1 cellular context compared by ENCODE assay signal in genomic region chr17:41548844-41549595, GRCh38.
A peak's percentile ranks its signal among the peaks of the same experiment; 100 is the strongest.
TF ChIP-seq lines count a peak whose summit lies in the region.

No MANE protein-coding gene starts in this region.

TF ChIP-seq in K562, 482 proteins besides CTCF, POLR2A, EP300 and RAD21 (continued from another document and continues in another):
- TF ChIP-seq, protein P1, sequence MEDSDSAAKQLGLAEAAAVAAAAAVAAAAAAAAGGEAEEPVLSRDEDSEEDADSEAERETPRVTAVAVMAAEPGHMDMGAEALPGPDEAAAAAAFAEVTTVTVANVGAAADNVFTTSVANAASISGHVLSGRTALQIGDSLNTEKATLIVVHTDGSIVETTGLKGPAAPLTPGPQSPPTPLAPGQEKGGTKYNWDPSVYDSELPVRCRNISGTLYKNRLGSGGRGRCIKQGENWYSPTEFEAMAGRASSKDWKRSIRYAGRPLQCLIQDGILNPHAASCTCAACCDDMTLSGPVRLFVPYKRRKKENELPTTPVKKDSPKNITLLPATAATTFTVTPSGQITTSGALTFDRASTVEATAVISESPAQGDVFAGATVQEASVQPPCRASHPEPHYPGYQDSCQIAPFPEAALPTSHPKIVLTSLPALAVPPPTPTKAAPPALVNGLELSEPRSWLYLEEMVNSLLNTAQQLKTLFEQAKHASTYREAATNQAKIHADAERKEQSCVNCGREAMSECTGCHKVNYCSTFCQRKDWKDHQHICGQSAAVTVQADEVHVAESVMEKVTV (CRISPR knock-in tag; IDR thresholded peaks at IDR 0.05) = peak; percentile 77
- TF ChIP-seq MYBL2 (IDR thresholded peaks at IDR 0.05; ENCODE audit: low read depth) (no peak), MYBL2 (CRISPR knock-in tag; IDR thresholded peaks at IDR 0.05; ENCODE audit: borderline replicate concordance) (no peak), POLR3A (IDR thresholded peaks at IDR 0.05; ENCODE audit: borderline replicate concordance, extremely low read depth, insufficient read depth, insufficient read length) (no peak), PHF20 (IDR thresholded peaks at IDR 0.05; ENCODE audit: partially characterized antibody) (no peak), ZNF324 (CRISPR knock-in tag; IDR thresholded peaks at IDR 0.05) (no peak), PREB (CRISPR knock-in tag; IDR thresholded peaks at IDR 0.05) (no peak; the same call in 1 of the 2 replicates), ZBED1 (IDR thresholded peaks at IDR 0.05) (no peak), TCF7 (IDR thresholded peaks at IDR 0.05; ENCODE audit: borderline replicate concordance) (no peak), PHF21A (IDR thresholded peaks at IDR 0.05; ENCODE audit: borderline replicate concordance, low read depth) (no peak), HEY1 (CRISPR knock-in tag; IDR thresholded peaks at IDR 0.05; ENCODE audit: borderline replicate concordance) (no peak), ZNF280B (CRISPR knock-in tag; IDR thresholded peaks at IDR 0.05) (no peak), CREBBP (IDR thresholded peaks at IDR 0.05; ENCODE audit: low read depth, low read length) (no peak), DNMT1 (IDR thresholded peaks at IDR 0.05) (no peak), ARID3B (CRISPR knock-in tag; IDR thresholded peaks at IDR 0.05; ENCODE audit: borderline replicate concordance) (0 out of 2 replicates have a peak, but pooled peaks have one; percentile 36), BACH1 (tag; IDR thresholded peaks at IDR 0.05) (no peak), RBM17 (IDR thresholded peaks at IDR 0.05; ENCODE audit: borderline replicate concordance, low read depth, low read length) (no peak), EP400 (IDR thresholded peaks at IDR 0.05) (0 out of 2 replicates have a peak, but pooled peaks have one; percentile 16), GTF2F1 (IDR thresholded peaks at IDR 0.05; ENCODE audit: low read depth, low read length) (no peak), MCM3 (IDR thresholded peaks at IDR 0.05) (no peak), GABPB1 (CRISPR knock-in tag; IDR thresholded peaks at IDR 0.05) (0 out of 2 replicates have a peak, but pooled peaks have one; percentile 43), ZNF76 (CRISPR knock-in tag; IDR thresholded peaks at IDR 0.05; ENCODE audit: borderline replicate concordance) (no peak), ZNF511 (CRISPR knock-in tag; IDR thresholded peaks at IDR 0.05) (no peak; the same call in 1 of the 2 replicates), ADNP (tag; IDR thresholded peaks at IDR 0.05) (no peak), ZNF197 (CRISPR knock-in tag; IDR thresholded peaks at IDR 0.05; ENCODE audit: low read depth) (peak; percentile 54; the same call in 1 of the 2 replicates), ZNF431 (CRISPR knock-in tag; IDR thresholded peaks at IDR 0.05) (no peak), ZNF57 (CRISPR knock-in tag; IDR thresholded peaks at IDR 0.05) (no peak), RBBP5 (IDR thresholded peaks at IDR 0.05; ENCODE audit: borderline replicate concordance, insufficient read depth, low read length, poor library complexity, severe bottlenecking) (no peak), HCFC1 (IDR thresholded peaks at IDR 0.05; ENCODE audit: low read depth, low read length) (no peak), TEAD1 (CRISPR knock-in tag; IDR thresholded peaks at IDR 0.05) (peak in 1 of 2 experiments; percentile 46; a peak in 1 of 4 replicates), POLR2AphosphoS5 (IDR thresholded peaks at IDR 0.05; ENCODE audit: control insufficient read depth, insufficient read depth, low read depth, low read length) (no peak), POU5F1 (IDR thresholded peaks at IDR 0.05; ENCODE audit: borderline replicate concordance, low read depth, low read length, partially characterized antibody) (peak; percentile 47), MAZ (CRISPR knock-in tag; conservative IDR thresholded peaks at IDR 0.05 in 1 of 2, IDR thresholded peaks at IDR 0.05 in 1 of 2) (peak; percentile 55 to 64; a peak in 2 of 4 replicates), ZNF592 (IDR thresholded peaks at IDR 0.05) (no peak), KLF13 (tag; IDR thresholded peaks at IDR 0.05; ENCODE audit: borderline replicate concordance, low read depth) (no peak), CHCHD3 (CRISPR knock-in tag; IDR thresholded peaks at IDR 0.05) (no peak), ILK (tag; IDR thresholded peaks at IDR 0.05; ENCODE audit: borderline replicate concordance, low read depth) (no peak), ZEB2 (IDR thresholded peaks at IDR 0.05) (no peak), MYC (IDR thresholded peaks at IDR 0.05; ENCODE audit: low read depth, low read length) (no peak; the same call in 1 of the 2 replicates), MYC (CRISPR knock-in tag; IDR thresholded peaks at IDR 0.05; ENCODE audit: borderline replicate concordance, low read depth) (no peak), RFX7 (CRISPR knock-in tag; IDR thresholded peaks at IDR 0.05) (0 out of 2 replicates have a peak, but pooled peaks have one; percentile 56), ATF1 (CRISPR knock-in tag; IDR thresholded peaks at IDR 0.05) (no peak), ATF1 (tag; IDR thresholded peaks at IDR 0.05) (peak; percentile 65), SMAD1 (IDR thresholded peaks at IDR 0.05; ENCODE audit: low read depth, low read length, partially characterized antibody) (no peak), ZNF586 (CRISPR knock-in tag; conservative IDR thresholded peaks at IDR 0.05) (no peak), MED1 (CRISPR knock-in tag; IDR thresholded peaks at IDR 0.05; ENCODE audit: borderline replicate concordance) (no peak), CBFB (CRISPR knock-in tag; IDR thresholded peaks at IDR 0.05) (no peak; the same call in 1 of the 2 replicates), CREB1 (IDR thresholded peaks at IDR 0.05) (peak; percentile 51), CREB1 (CRISPR knock-in tag; IDR thresholded peaks at IDR 0.05) (peak; percentile 58; the same call in 1 of the 2 replicates), SMARCC2 (IDR thresholded peaks at IDR 0.05; ENCODE audit: low read depth) (no peak), E2F3 (CRISPR knock-in tag; IDR thresholded peaks at IDR 0.05) (no peak)
- TF ChIP-seq, protein P2, sequence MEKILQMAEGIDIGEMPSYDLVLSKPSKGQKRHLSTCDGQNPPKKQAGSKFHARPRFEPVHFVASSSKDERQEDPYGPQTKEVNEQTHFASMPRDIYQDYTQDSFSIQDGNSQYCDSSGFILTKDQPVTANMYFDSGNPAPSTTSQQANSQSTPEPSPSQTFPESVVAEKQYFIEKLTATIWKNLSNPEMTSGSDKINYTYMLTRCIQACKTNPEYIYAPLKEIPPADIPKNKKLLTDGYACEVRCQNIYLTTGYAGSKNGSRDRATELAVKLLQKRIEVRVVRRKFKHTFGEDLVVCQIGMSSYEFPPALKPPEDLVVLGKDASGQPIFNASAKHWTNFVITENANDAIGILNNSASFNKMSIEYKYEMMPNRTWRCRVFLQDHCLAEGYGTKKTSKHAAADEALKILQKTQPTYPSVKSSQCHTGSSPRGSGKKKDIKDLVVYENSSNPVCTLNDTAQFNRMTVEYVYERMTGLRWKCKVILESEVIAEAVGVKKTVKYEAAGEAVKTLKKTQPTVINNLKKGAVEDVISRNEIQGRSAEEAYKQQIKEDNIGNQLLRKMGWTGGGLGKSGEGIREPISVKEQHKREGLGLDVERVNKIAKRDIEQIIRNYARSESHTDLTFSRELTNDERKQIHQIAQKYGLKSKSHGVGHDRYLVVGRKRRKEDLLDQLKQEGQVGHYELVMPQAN (IDR thresholded peaks at IDR 0.05; ENCODE audit: borderline replicate concordance) = no peak
- TF ChIP-seq, protein P3, sequence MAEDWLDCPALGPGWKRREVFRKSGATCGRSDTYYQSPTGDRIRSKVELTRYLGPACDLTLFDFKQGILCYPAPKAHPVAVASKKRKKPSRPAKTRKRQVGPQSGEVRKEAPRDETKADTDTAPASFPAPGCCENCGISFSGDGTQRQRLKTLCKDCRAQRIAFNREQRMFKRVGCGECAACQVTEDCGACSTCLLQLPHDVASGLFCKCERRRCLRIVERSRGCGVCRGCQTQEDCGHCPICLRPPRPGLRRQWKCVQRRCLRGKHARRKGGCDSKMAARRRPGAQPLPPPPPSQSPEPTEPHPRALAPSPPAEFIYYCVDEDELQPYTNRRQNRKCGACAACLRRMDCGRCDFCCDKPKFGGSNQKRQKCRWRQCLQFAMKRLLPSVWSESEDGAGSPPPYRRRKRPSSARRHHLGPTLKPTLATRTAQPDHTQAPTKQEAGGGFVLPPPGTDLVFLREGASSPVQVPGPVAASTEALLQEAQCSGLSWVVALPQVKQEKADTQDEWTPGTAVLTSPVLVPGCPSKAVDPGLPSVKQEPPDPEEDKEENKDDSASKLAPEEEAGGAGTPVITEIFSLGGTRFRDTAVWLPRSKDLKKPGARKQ (CRISPR knock-in tag; IDR thresholded peaks at IDR 0.05) = no peak
- TF ChIP-seq, protein P4, sequence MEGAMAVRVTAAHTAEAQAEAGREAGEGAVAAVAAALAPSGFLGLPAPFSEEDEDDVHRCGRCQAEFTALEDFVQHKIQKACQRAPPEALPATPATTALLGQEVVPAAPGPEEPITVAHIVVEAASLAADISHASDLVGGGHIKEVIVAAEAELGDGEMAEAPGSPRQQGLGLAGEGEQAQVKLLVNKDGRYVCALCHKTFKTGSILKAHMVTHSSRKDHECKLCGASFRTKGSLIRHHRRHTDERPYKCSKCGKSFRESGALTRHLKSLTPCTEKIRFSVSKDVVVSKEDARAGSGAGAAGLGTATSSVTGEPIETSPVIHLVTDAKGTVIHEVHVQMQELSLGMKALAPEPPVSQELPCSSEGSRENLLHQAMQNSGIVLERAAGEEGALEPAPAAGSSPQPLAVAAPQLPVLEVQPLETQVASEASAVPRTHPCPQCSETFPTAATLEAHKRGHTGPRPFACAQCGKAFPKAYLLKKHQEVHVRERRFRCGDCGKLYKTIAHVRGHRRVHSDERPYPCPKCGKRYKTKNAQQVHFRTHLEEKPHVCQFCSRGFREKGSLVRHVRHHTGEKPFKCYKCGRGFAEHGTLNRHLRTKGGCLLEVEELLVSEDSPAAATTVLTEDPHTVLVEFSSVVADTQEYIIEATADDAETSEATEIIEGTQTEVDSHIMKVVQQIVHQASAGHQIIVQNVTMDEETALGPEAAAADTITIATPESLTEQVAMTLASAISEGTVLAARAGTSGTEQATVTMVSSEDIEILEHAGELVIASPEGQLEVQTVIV (CRISPR knock-in tag; IDR thresholded peaks at IDR 0.05; ENCODE audit: borderline replicate concordance) = no peak
